1 cellular context compared by ENCODE assay signal in the genomic region with DNA sequence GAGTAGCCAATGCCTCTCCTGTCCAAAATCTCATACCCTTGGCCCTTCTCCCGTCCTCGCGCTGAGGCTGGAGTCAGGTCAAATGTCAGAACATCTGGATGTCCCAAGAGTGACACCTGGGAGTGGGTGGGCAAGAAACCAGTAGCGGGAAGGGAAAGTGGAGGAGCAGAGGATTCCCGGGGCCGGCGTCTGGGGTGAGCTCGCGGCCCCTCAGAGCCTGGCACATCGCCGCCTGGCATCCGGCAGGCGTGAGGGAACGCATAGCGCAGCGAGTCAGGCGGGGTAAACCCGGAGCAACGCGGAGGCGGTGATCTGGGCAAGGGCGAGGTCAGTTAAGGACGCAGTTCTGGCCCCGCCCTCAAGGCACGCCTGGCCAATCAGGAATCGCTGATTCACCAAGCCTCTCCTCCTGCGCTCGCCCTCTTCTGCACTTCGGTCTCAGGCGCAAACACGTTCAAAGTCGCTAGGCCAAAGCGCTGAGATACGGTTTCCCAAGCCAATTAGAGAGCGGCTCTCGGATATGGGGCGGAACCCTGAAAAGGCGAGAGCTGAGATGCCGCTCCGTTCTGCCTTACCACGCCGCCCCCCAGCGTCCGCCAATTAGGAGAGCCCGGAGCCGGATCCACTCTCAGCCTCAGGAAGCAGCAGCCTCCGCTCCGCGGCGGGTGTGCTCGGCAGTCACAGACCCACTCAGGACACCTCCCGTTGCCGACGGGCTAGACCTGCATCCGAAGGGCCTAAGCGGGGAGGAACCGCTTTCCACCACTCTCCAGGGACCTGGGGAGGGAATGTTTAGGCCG.
TF ChIP-seq lines count a peak whose summit lies in the region.

No MANE protein-coding gene starts in this region.

TF ChIP-seq in endothelial cell of umbilical vein, 7 proteins besides CTCF, POLR2A, EP300 and RAD21:
- TF ChIP-seq EZH2 (IDR thresholded peaks at IDR 0.05; ENCODE audit: borderline replicate concordance, low read depth, low read length, severe bottlenecking) (no peak), MYC (IDR thresholded peaks at IDR 0.05; ENCODE audit: low read depth, low read length) (peak; percentile 10), JUN (IDR thresholded peaks at IDR 0.05; ENCODE audit: borderline replicate concordance, insufficient read depth, insufficient read length, low read depth) (no peak), GATA2 (IDR thresholded peaks at IDR 0.05; ENCODE audit: insufficient read depth, insufficient read length, low read depth, low read length) (no peak), POLR2AphosphoS5 (IDR thresholded peaks at IDR 0.05; ENCODE audit: insufficient read depth, low read depth, low read length) (peak; percentile 91), FOS (IDR thresholded peaks at IDR 0.05; ENCODE audit: borderline replicate concordance, insufficient read depth, low read length) (peak; percentile 33)
- TF ChIP-seq, protein P1, sequence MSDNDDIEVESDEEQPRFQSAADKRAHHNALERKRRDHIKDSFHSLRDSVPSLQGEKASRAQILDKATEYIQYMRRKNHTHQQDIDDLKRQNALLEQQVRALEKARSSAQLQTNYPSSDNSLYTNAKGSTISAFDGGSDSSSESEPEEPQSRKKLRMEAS (IDR thresholded peaks at IDR 0.05; ENCODE audit: insufficient read depth, insufficient read length), result peak; percentile 27
